8 cellular contexts compared by ENCODE assay signal in genomic region chr7:64463636-64464375, GRCh38.
DNase-seq lines count a peak whose midpoint lies in the region; ATAC-seq, FAIRE-seq and TF ChIP-seq lines count a peak whose summit lies in the region.

No MANE protein-coding gene starts in this region.

- intact Hi-C loops in ascending aorta (cut with DNase I) (loop anchor here (5.0 kb wide), 1 partner anchor 98 kb away; the partner anchor contains the start of gene ZNF680), kidney (cut with DNase I) (no loop called here)

- peak overlapping the region; percentile 33 to 77 for H3K4me3 ChIP-seq in ascending aorta
- H3K4me3 ChIP-seq in kidney (ENCODE audit: low read length in 2 of 2) = peak overlapping the region; percentile 65 to 70

- H3K27me3 ChIP-seq in ascending aorta = no peaks in the 10 kb centered on the region

- H3K36me3 ChIP-seq in ascending aorta (no peaks in the 10 kb centered on the region), kidney (ENCODE audit: control insufficient read depth in 1 of 2, insufficient read depth in 2 of 2, low read length in 2 of 2) (no peaks in the 10 kb centered on the region)

- H3K9me3 ChIP-seq in ascending aorta (peaks cover 0 to under 1% of the 10 kb centered on the region in 2 donors), kidney (ENCODE audit: control insufficient read depth in 1 of 2, low read length in 2 of 2) (no peaks in the 10 kb centered on the region)

- peak overlapping the region in 1 of 2 donors; percentile 49 for H3K27ac ChIP-seq in ascending aorta
- H3K27ac ChIP-seq in kidney (ENCODE audit: low read depth in 2 of 2, low read length in 2 of 2) = no peak overlapping the region

- peaks cover 6% of the 10 kb centered on the region for H3K36me3 Mint-ChIP-seq in stimulated activated memory B cell treated with anti-CD40 and anti-IgM and Interleukin-4, amounts not matched to agents 10 μg/mL and 1 μg/mL and 100 μg/mL, for 72 hours

- H3K9me3 Mint-ChIP-seq in stimulated activated memory B cell treated with anti-CD40 and anti-IgM and Interleukin-4, amounts not matched to agents 10 μg/mL and 1 μg/mL and 100 μg/mL, for 72 hours = no peaks in the 10 kb centered on the region

- peak; percentile 7 for DNase-seq in AG09319 (ENCODE audit: extremely low read depth, low read depth)
- DNase-seq in NCI-H1436 (lab: John Stamatoyannopoulos, UW) = peak; percentile 86
- peak; percentile 56 to 78 for DNase-seq in ascending aorta (ENCODE audit: low spot score in 2 of 2)
- DNase-seq in kidney = peak; percentile 86
- no peak for DNase-seq in HUDEP-2 (lab: John Stamatoyannopoulos, UW; ENCODE audit: unreplicated experiment in 76 of 76)

- ATAC-seq in stimulated activated memory B cell treated with anti-CD40 and anti-IgM and Interleukin-4, amounts not matched to agents 10 μg/mL and 1 μg/mL and 100 μg/mL, for 72 hours = peak; percentile 94
- ATAC-seq in HG02973 (IDR thresholded peaks at IDR 0.05; ENCODE audit: unreplicated experiment) (no peak), HG03342 (IDR thresholded peaks at IDR 0.05; ENCODE audit: unreplicated experiment) (no peak)

- peak overlapping the region; percentile 87 for H3K4me3 Mint-ChIP-seq in stimulated activated memory B cell treated with anti-CD40 and anti-IgM and Interleukin-4, amounts not matched to agents 10 μg/mL and 1 μg/mL and 100 μg/mL, for 72 hours

- FAIRE-seq in kidney (lab: Jason Lieb, UNC) = no peak

- peak overlapping the region in 1 of 2 donors; percentile 61 for H3K9ac ChIP-seq in kidney (ENCODE audit: low read length in 2 of 2)

- peak overlapping the region; percentile 85 for H3K27ac Mint-ChIP-seq in stimulated activated memory B cell treated with anti-CD40 and anti-IgM and Interleukin-4, amounts not matched to agents 10 μg/mL and 1 μg/mL and 100 μg/mL, for 72 hours

- no peak for TF ChIP-seq CTCF in AG09319 (IDR thresholded peaks at IDR 0.05; ENCODE audit: low read depth, low read length)
- TF ChIP-seq CTCF in ascending aorta (IDR thresholded peaks at IDR 0.05) = no peak
- TF ChIP-seq CTCF in kidney (IDR thresholded peaks at IDR 0.05; ENCODE audit: borderline replicate concordance, extremely low read depth, insufficient read depth) = no peak

- H3K27me3 Mint-ChIP-seq in stimulated activated memory B cell treated with anti-CD40 and anti-IgM and Interleukin-4, amounts not matched to agents 10 μg/mL and 1 μg/mL and 100 μg/mL, for 72 hours = no peaks in the 10 kb centered on the region

- no peaks in the 10 kb centered on the region for H3K4me1 Mint-ChIP-seq in stimulated activated memory B cell treated with anti-CD40 and anti-IgM and Interleukin-4, amounts not matched to agents 10 μg/mL and 1 μg/mL and 100 μg/mL, for 72 hours

- no peaks in the 10 kb centered on the region for H3K4me1 ChIP-seq in ascending aorta
- H3K4me1 ChIP-seq in kidney (ENCODE audit: control insufficient read depth in 1 of 2, insufficient read depth in 1 of 2, low read depth in 1 of 2, low read length in 2 of 2) = no peaks in the 10 kb centered on the region

Comparison
In these comparisons a context has a peak if more than half of its experiments do, and no peak if none do; other contexts are left out.
1. DNase-seq: peak in AG09319 (single experiment), NCI-H1436 (single experiment), ascending aorta (2 of 2) and kidney (single experiment); none in HUDEP-2 (0 of 76).